ENCODE assay signal across 13 cellular contexts in genomic region chr9:137689745-137690529, GRCh38.
DNase-seq lines count a peak whose midpoint lies in the region; ATAC-seq and TF ChIP-seq lines count a peak whose summit lies in the region.
"Had no signal": no experiment of that assay in that cellular context is flagged by ENCODE, and none has a peak within 500 bp of the region (broad histone marks: within the 10 kb centered on the region; RNA-seq: fewer than 3 reads in every experiment).

No MANE protein-coding gene starts in this region.

- H3K4me1 ChIP-seq in CD8-positive, alpha-beta T cell (ENCODE audit: insufficient read depth, low read length) = peaks cover 9% of the 10 kb centered on the region

- no peak overlapping the region for H3K4me3 ChIP-seq in CD8-positive, alpha-beta T cell (ENCODE audit: low read depth, low read length)
- H3K4me3 ChIP-seq: heart right ventricle had no signal

- peaks cover 69% of the 10 kb centered on the region for H3K4me1 Mint-ChIP-seq in CD4-positive, alpha-beta T cell (ENCODE audit: low read depth)
- H3K4me1 Mint-ChIP-seq in IgD-negative memory B cell = peaks cover 42 to 54% (median 54%) of the 10 kb centered on the region in 3 donors
- H3K4me1 Mint-ChIP-seq in naive B cell = peaks cover 67 to 82% (median 74%) of the 10 kb centered on the region in 3 donors
- peaks cover 68% of the 10 kb centered on the region for H3K4me1 Mint-ChIP-seq in CD8-positive, alpha-beta T cell (ENCODE audit: low read depth)
- peaks cover 16% of the 10 kb centered on the region for H3K4me1 Mint-ChIP-seq in activated T-helper 2 cell treated with anti-CD3 and anti-CD28 coated beads, Interferon-gamma antibody, Interleukin-2, Interleukin-4, amounts not matched to agents 10 μg/mL and 5 μg/mL and 100 μg/mL, durations not matched to agents 14 hours and 24 hours and 36 hours (ENCODE audit: low read depth)

- H3K9me3 Mint-ChIP-seq in CD4-positive, alpha-beta T cell = no peaks in the 10 kb centered on the region
- no peaks in the 10 kb centered on the region for H3K9me3 Mint-ChIP-seq in IgD-negative memory B cell
- no peaks in the 10 kb centered on the region for H3K9me3 Mint-ChIP-seq in naive B cell
- H3K9me3 Mint-ChIP-seq in CD8-positive, alpha-beta T cell = no peaks in the 10 kb centered on the region
- no peaks in the 10 kb centered on the region for H3K9me3 Mint-ChIP-seq in activated T-helper 2 cell treated with anti-CD3 and anti-CD28 coated beads, Interferon-gamma antibody, Interleukin-2, Interleukin-4, amounts not matched to agents 10 μg/mL and 5 μg/mL and 100 μg/mL, durations not matched to agents 14 hours and 24 hours and 36 hours
- H3K9me3 Mint-ChIP-seq: activated CD4-positive, alpha-beta T cell treated with anti-CD3 and anti-CD28 coated beads, Interleukin-2, amount 10 ng/mL, durations not matched to agents 7 days and 5 days had no signal

- TF ChIP-seq CTCF in CD4-positive, alpha-beta T cell (IDR thresholded peaks at IDR 0.05) = no peak
- no peak for TF ChIP-seq CTCF in CD8-positive, alpha-beta T cell (IDR thresholded peaks at IDR 0.05)

- H3K36me3 Mint-ChIP-seq in CD4-positive, alpha-beta T cell (ENCODE audit: low read depth) = peaks cover 41% of the 10 kb centered on the region
- H3K36me3 Mint-ChIP-seq in IgD-negative memory B cell = peaks cover 5% of the 10 kb centered on the region
- H3K36me3 Mint-ChIP-seq in naive B cell = peaks cover 0 to 11% of the 10 kb centered on the region in 2 donors
- peaks cover 37% of the 10 kb centered on the region for H3K36me3 Mint-ChIP-seq in CD8-positive, alpha-beta T cell
- peaks cover 15% of the 10 kb centered on the region for H3K36me3 Mint-ChIP-seq in activated T-helper 2 cell treated with anti-CD3 and anti-CD28 coated beads, Interferon-gamma antibody, Interleukin-2, Interleukin-4, amounts not matched to agents 10 μg/mL and 5 μg/mL and 100 μg/mL, durations not matched to agents 14 hours and 24 hours and 36 hours (ENCODE audit: low read depth)

- no peak overlapping the region for H3K27ac ChIP-seq in CD4-positive, alpha-beta T cell (ENCODE audit: low read depth, low read length)
- H3K27ac ChIP-seq in CD8-positive, alpha-beta T cell (ENCODE audit: low read depth, low read length) = no peak overlapping the region
- H3K27ac ChIP-seq: heart right ventricle had no signal

- intact Hi-C loops in CD4-positive, alpha-beta T cell (cut with DNase I, micrococcal nuclease) = no loop called here
- intact Hi-C loops in CD8-positive, alpha-beta T cell (cut with DNase I, micrococcal nuclease) = no loop called here
- intact Hi-C loops in activated T-helper 2 cell treated with anti-CD3 and anti-CD28 coated beads, Interferon-gamma antibody, Interleukin-2, Interleukin-4, amounts not matched to agents 10 μg/mL and 5 μg/mL and 100 μg/mL, durations not matched to agents 14 hours and 24 hours and 36 hours (cut with micrococcal nuclease) = no loop called here

- H3K4me3 Mint-ChIP-seq in CD4-positive, alpha-beta T cell = no peak overlapping the region
- H3K4me3 Mint-ChIP-seq in IgD-negative memory B cell (peak overlapping the region in 2 of 4 donors; percentile 20 to 74), naive B cell (peak overlapping the region in 4 of 8 donors; percentile 4 to 66 (median 56))
- no peak overlapping the region for H3K4me3 Mint-ChIP-seq in CD8-positive, alpha-beta T cell
- no peak overlapping the region for H3K4me3 Mint-ChIP-seq in activated T-helper 2 cell treated with anti-CD3 and anti-CD28 coated beads, Interferon-gamma antibody, Interleukin-2, Interleukin-4, amounts not matched to agents 10 μg/mL and 5 μg/mL and 100 μg/mL, durations not matched to agents 14 hours and 24 hours and 36 hours (ENCODE audit: low read depth)
- H3K4me3 Mint-ChIP-seq: activated CD4-positive, alpha-beta T cell treated with anti-CD3 and anti-CD28 coated beads, Interleukin-2, amount 10 ng/mL, durations not matched to agents 7 days and 5 days had no signal

- POLR2A ChIA-PET in CD4-positive, alpha-beta T cell (lab: Charles Lee) = no interaction called here
- POLR2A ChIA-PET in CD8-positive, alpha-beta T cell (lab: Charles Lee) = no interaction called here

- no peak for DNase-seq in CD4-positive, alpha-beta T cell
- DNase-seq in brain pericyte (ENCODE audit: low read depth, low spot score) = peak; percentile 46
- no peak for DNase-seq in naive B cell
- DNase-seq in CD8-positive, alpha-beta T cell = no peak
- DNase-seq in activated T-helper 2 cell treated with anti-CD3 and anti-CD28 coated beads, Interferon-gamma antibody, Interleukin-2, Interleukin-4, amounts not matched to agents 10 μg/mL and 5 μg/mL and 100 μg/mL, durations not matched to agents 14 hours and 24 hours and 36 hours (ENCODE audit: low spot score) = no peak
- DNase-seq: activated CD4-positive, alpha-beta T cell treated with anti-CD3 and anti-CD28 coated beads, Interleukin-2, amount 10 ng/mL, durations not matched to agents 7 days and 5 days; DND-41; heart right ventricle; Karpas-422; OCI-M1 had no signal

- CTCF ChIA-PET in CD4-positive, alpha-beta T cell (lab: Charles Lee) = interaction anchor here (0.7 kb wide), 1 partner anchor 116 kb away, joined by 3 read pairs; no protein-coding TSS in a partner anchor
- CTCF ChIA-PET in CD8-positive, alpha-beta T cell (lab: Charles Lee) = interaction anchor here (1.8 kb wide), 1 partner anchor 17 kb away, joined by 7 read pairs; no protein-coding TSS in a partner anchor

- ATAC-seq in CD4-positive, alpha-beta T cell (ENCODE audit: poor library complexity) = no peak
- ATAC-seq in naive B cell (ENCODE audit: low read depth in 2 of 2) (no peak), HG03175 (IDR thresholded peaks at IDR 0.05; ENCODE audit: unreplicated experiment) (no peak), GM21447 (IDR thresholded peaks at IDR 0.05; ENCODE audit: unreplicated experiment) (no peak)
- no peak for ATAC-seq in CD8-positive, alpha-beta T cell

- H3K9me3 ChIP-seq in CD4-positive, alpha-beta T cell (ENCODE audit: control insufficient read depth, low read length) = no peaks in the 10 kb centered on the region
- no peaks in the 10 kb centered on the region for H3K9me3 ChIP-seq in CD8-positive, alpha-beta T cell (ENCODE audit: low read length)
- H3K9me3 ChIP-seq: heart right ventricle had no signal

- no peaks in the 10 kb centered on the region for H3K27me3 Mint-ChIP-seq in CD4-positive, alpha-beta T cell
- no peaks in the 10 kb centered on the region for H3K27me3 Mint-ChIP-seq in IgD-negative memory B cell
- no peaks in the 10 kb centered on the region for H3K27me3 Mint-ChIP-seq in naive B cell
- H3K27me3 Mint-ChIP-seq in CD8-positive, alpha-beta T cell (ENCODE audit: low read depth) = no peaks in the 10 kb centered on the region
- H3K27me3 Mint-ChIP-seq in activated T-helper 2 cell treated with anti-CD3 and anti-CD28 coated beads, Interferon-gamma antibody, Interleukin-2, Interleukin-4, amounts not matched to agents 10 μg/mL and 5 μg/mL and 100 μg/mL, durations not matched to agents 14 hours and 24 hours and 36 hours (ENCODE audit: low read depth) = no peaks in the 10 kb centered on the region
- H3K27me3 Mint-ChIP-seq: activated CD4-positive, alpha-beta T cell treated with anti-CD3 and anti-CD28 coated beads, Interleukin-2, amount 10 ng/mL, durations not matched to agents 7 days and 5 days had no signal

- no peaks in the 10 kb centered on the region for H3K27me3 ChIP-seq in CD4-positive, alpha-beta T cell (ENCODE audit: control insufficient read depth, insufficient read depth, low read length)
- no peaks in the 10 kb centered on the region for H3K27me3 ChIP-seq in CD8-positive, alpha-beta T cell (ENCODE audit: insufficient read depth, low read length)
- H3K27me3 ChIP-seq: heart right ventricle had no signal

- peak overlapping the region; percentile 1 for H3K27ac Mint-ChIP-seq in CD4-positive, alpha-beta T cell
- H3K27ac Mint-ChIP-seq in IgD-negative memory B cell (peak overlapping the region in 2 of 3 donors; percentile 18 to 78), naive B cell (peak overlapping the region; percentile 33 to 96 (median 59))
- no peak overlapping the region for H3K27ac Mint-ChIP-seq in CD8-positive, alpha-beta T cell
- no peak overlapping the region for H3K27ac Mint-ChIP-seq in activated T-helper 2 cell treated with anti-CD3 and anti-CD28 coated beads, Interferon-gamma antibody, Interleukin-2, Interleukin-4, amounts not matched to agents 10 μg/mL and 5 μg/mL and 100 μg/mL, durations not matched to agents 14 hours and 24 hours and 36 hours
- H3K27ac Mint-ChIP-seq: activated CD4-positive, alpha-beta T cell treated with anti-CD3 and anti-CD28 coated beads, Interleukin-2, amount 10 ng/mL, durations not matched to agents 7 days and 5 days had no signal

- H3K36me3 ChIP-seq in CD8-positive, alpha-beta T cell (ENCODE audit: insufficient read depth, low read length) = no peaks in the 10 kb centered on the region
- H3K36me3 ChIP-seq: heart right ventricle had no signal

Comparison
In these comparisons a context has a peak if more than half of its experiments do, and no peak if none do; other contexts are left out.
1. H3K27ac Mint-ChIP-seq: peak in CD4-positive, alpha-beta T cell (single experiment), IgD-negative memory B cell (2 of 3) and naive B cell (6 of 6); none in CD8-positive, alpha-beta T cell (single experiment) and activated T-helper 2 cell treated with anti-CD3 and anti-CD28 coated beads, Interferon-gamma antibody, Interleukin-2, Interleukin-4, amounts not matched to agents 10 μg/mL and 5 μg/mL and 100 μg/mL, durations not matched to agents 14 hours and 24 hours and 36 hours (single experiment).